26 cellular contexts compared by ENCODE assay signal in the genomic region with DNA sequence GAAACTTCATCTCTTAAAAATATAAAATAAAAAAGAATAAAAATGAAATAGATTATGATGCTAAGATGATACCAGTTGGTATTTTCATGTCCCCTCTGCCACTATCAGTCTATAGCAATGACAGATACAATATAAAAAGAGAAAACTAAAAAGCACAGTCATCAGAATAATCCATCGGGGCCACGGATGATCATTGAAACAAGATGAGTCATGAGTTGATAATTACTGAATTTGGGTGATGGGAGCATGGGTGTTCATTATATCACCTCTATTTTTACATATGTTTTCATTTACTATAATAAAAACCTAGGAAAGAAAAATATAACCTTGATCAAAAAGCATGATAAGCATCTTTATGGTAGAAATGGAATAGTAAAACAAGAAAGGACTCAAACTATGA.
"Had no signal": no experiment of that assay in that cellular context is flagged by ENCODE, and none has a peak within 500 bp of the region (broad histone marks: within the 10 kb centered on the region; RNA-seq: fewer than 3 reads in every experiment).

No MANE protein-coding gene starts in this region.

- H3K27ac Mint-ChIP-seq: effector memory CD8-positive, alpha-beta T cell; endodermal cell; memory B cell; naive B cell had no signal

- H3K4me1 Mint-ChIP-seq: memory B cell, naive B cell had no signal

- H3K27me3 ChIP-seq: dorsolateral prefrontal cortex, esophagus squamous epithelium, gastrocnemius medialis, heart right ventricle, left lung had no signal

- H3K4me1 ChIP-seq: esophagus squamous epithelium, gastrocnemius medialis, heart right ventricle, left lung had no signal

- ATAC-seq: effector memory CD8-positive, alpha-beta T cell; esophagus mucosa; gastrocnemius medialis; heart right ventricle; left lung; left ventricle myocardium superior; mucosa of descending colon had no signal

- H3K27me3 Mint-ChIP-seq: effector memory CD8-positive, alpha-beta T cell; memory B cell; naive B cell had no signal

- H3K4me3 Mint-ChIP-seq: effector memory CD8-positive, alpha-beta T cell; endodermal cell; memory B cell; naive B cell had no signal

- H3K4me3 ChIP-seq: coronary artery, dorsolateral prefrontal cortex, esophagus squamous epithelium, gastrocnemius medialis, heart right ventricle, left lung, lung, mucosa of descending colon had no signal

- H3K9me3 Mint-ChIP-seq: effector memory CD8-positive, alpha-beta T cell; endodermal cell; memory B cell had no signal

- H3K9me3 ChIP-seq: esophagus squamous epithelium, gastrocnemius medialis, heart right ventricle, left lung, mucosa of descending colon had no signal

- FAIRE-seq: keratinocyte had no signal

- DNase-seq: dermis blood vessel endothelial cell; dorsolateral prefrontal cortex; effector CD8-positive, alpha-beta T cell; effector memory CD8-positive, alpha-beta T cell; endodermal cell; erythroblast; esophagus squamous epithelium; foreskin fibroblast; foreskin melanocyte; gastrocnemius medialis; glutamatergic neuron; head of caudate nucleus; heart right ventricle; hippocampal formation; left lung; left ventricle myocardium superior; mammary epithelial cell; mesendoderm; mucosa of descending colon; naive B cell had no signal

- H3K27ac ChIP-seq: coronary artery, dorsolateral prefrontal cortex, epithelial cell of prostate, esophagus squamous epithelium, gastrocnemius medialis, heart right ventricle, left lung had no signal
